ENCODE assay signal across 3 cellular contexts in the genomic region with DNA sequence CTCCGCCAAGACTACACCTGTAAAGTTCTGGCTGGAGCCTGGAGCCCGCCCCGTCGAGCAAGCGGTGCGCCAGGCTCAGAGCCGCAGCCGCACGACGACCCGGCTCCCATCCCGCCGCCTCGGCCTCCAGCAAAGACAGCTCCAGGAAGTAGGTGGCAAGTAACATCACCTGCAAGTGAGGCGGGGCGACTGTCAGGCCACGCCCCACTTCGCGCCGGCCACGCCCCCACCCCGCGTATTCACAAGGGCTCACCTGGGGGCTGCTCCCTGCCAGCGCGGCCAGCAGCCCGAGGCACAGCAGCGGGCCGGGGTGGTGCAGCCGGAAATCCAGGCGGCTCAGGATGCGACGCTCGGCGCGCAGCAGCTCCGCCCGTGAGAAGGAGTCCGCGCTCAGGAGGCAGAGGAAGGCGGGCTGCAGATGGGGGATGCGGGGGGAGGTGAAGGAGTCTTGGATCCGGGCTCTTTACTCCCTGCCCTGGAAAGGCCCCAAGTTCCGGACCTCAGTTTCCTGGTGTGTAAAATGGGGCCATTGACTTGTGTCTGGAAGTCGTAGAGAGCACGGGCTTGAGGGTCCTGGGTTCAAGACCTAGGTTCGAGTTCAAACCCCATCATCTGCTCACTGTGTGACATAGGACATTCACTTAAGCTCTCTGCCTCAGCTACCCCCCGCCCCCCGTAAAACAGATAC.
TF ChIP-seq lines count a peak whose summit lies in the region.

No MANE protein-coding gene starts in this region.

TF ChIP-seq in HCT116, 20 proteins besides CTCF, POLR2A, EP300 and RAD21:
- TF ChIP-seq POLR2AphosphoS5 (IDR thresholded peaks at IDR 0.05; ENCODE audit: low read depth, low read length), result peak; percentile 83
- TF ChIP-seq, protein P1, sequence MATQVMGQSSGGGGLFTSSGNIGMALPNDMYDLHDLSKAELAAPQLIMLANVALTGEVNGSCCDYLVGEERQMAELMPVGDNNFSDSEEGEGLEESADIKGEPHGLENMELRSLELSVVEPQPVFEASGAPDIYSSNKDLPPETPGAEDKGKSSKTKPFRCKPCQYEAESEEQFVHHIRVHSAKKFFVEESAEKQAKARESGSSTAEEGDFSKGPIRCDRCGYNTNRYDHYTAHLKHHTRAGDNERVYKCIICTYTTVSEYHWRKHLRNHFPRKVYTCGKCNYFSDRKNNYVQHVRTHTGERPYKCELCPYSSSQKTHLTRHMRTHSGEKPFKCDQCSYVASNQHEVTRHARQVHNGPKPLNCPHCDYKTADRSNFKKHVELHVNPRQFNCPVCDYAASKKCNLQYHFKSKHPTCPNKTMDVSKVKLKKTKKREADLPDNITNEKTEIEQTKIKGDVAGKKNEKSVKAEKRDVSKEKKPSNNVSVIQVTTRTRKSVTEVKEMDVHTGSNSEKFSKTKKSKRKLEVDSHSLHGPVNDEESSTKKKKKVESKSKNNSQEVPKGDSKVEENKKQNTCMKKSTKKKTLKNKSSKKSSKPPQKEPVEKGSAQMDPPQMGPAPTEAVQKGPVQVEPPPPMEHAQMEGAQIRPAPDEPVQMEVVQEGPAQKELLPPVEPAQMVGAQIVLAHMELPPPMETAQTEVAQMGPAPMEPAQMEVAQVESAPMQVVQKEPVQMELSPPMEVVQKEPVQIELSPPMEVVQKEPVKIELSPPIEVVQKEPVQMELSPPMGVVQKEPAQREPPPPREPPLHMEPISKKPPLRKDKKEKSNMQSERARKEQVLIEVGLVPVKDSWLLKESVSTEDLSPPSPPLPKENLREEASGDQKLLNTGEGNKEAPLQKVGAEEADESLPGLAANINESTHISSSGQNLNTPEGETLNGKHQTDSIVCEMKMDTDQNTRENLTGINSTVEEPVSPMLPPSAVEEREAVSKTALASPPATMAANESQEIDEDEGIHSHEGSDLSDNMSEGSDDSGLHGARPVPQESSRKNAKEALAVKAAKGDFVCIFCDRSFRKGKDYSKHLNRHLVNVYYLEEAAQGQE (IDR thresholded peaks at IDR 0.05; ENCODE audit: low read depth), result no peak
- no peak for TF ChIP-seq CBX3 (IDR thresholded peaks at IDR 0.05; ENCODE audit: low read depth)
- TF ChIP-seq JUND (IDR thresholded peaks at IDR 0.05), result no peak
- no peak for TF ChIP-seq SRF (IDR thresholded peaks at IDR 0.05; ENCODE audit: low read depth)
- no peak for TF ChIP-seq EZH2phosphoT487 (IDR thresholded peaks at IDR 0.05; ENCODE audit: borderline replicate concordance)
- TF ChIP-seq ELF1 (IDR thresholded peaks at IDR 0.05; ENCODE audit: borderline replicate concordance, low read depth), result no peak; the same call in 1 of the 2 replicates
- peak; percentile 23; the same call in 1 of the 2 replicates for TF ChIP-seq SIN3A (IDR thresholded peaks at IDR 0.05; ENCODE audit: low read depth)
- no peak for TF ChIP-seq FOSL1 (IDR thresholded peaks at IDR 0.05; ENCODE audit: low read depth)
- TF ChIP-seq SP1 (IDR thresholded peaks at IDR 0.05; ENCODE audit: low read depth), result no peak; the same call in none of the 2 replicates
- no peak for TF ChIP-seq TCF7L2 (IDR thresholded peaks at IDR 0.05; ENCODE audit: borderline replicate concordance, extremely low read depth, insufficient read depth, insufficient read length)
- TF ChIP-seq ZFX (IDR thresholded peaks at IDR 0.05), result no peak
- TF ChIP-seq, protein P2, sequence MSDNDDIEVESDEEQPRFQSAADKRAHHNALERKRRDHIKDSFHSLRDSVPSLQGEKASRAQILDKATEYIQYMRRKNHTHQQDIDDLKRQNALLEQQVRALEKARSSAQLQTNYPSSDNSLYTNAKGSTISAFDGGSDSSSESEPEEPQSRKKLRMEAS (IDR thresholded peaks at IDR 0.05), result peak; percentile 73

TF ChIP-seq in K562, 482 proteins besides CTCF, POLR2A, EP300 and RAD21:
- no peak for TF ChIP-seq XRCC4 (IDR thresholded peaks at IDR 0.05; ENCODE audit: extremely low read depth, insufficient read depth, insufficient read length)
- no peak for TF ChIP-seq ZNF217 (CRISPR knock-in tag; IDR thresholded peaks at IDR 0.05)
- no peak for TF ChIP-seq KLF6 (CRISPR knock-in tag; IDR thresholded peaks at IDR 0.05; ENCODE audit: borderline replicate concordance)
- peak; percentile 15 for TF ChIP-seq RBM25 (IDR thresholded peaks at IDR 0.05; ENCODE audit: low read depth, low read length, severe bottlenecking)
- TF ChIP-seq, protein P3, sequence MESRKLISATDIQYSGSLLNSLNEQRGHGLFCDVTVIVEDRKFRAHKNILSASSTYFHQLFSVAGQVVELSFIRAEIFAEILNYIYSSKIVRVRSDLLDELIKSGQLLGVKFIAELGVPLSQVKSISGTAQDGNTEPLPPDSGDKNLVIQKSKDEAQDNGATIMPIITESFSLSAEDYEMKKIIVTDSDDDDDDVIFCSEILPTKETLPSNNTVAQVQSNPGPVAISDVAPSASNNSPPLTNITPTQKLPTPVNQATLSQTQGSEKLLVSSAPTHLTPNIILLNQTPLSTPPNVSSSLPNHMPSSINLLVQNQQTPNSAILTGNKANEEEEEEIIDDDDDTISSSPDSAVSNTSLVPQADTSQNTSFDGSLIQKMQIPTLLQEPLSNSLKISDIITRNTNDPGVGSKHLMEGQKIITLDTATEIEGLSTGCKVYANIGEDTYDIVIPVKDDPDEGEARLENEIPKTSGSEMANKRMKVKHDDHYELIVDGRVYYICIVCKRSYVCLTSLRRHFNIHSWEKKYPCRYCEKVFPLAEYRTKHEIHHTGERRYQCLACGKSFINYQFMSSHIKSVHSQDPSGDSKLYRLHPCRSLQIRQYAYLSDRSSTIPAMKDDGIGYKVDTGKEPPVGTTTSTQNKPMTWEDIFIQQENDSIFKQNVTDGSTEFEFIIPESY (CRISPR knock-in tag; IDR thresholded peaks at IDR 0.05), result peak; percentile 82; the same call in 1 of the 2 replicates

TF ChIP-seq in GM12891, 5 proteins besides CTCF, POLR2A, EP300 and RAD21:
- TF ChIP-seq SPI1 (IDR thresholded peaks at IDR 0.05; ENCODE audit: low read depth, low read length) (no peak), TAF1 (IDR thresholded peaks at IDR 0.05; ENCODE audit: low read depth, low read length) (no peak), POLR2AphosphoS5 (IDR thresholded peaks at IDR 0.05; ENCODE audit: low read depth, low read length) (no peak), PAX5 (IDR thresholded peaks at IDR 0.05; ENCODE audit: insufficient read depth, low read length, severe bottlenecking) (no peak)
